In the genomic region with DNA sequence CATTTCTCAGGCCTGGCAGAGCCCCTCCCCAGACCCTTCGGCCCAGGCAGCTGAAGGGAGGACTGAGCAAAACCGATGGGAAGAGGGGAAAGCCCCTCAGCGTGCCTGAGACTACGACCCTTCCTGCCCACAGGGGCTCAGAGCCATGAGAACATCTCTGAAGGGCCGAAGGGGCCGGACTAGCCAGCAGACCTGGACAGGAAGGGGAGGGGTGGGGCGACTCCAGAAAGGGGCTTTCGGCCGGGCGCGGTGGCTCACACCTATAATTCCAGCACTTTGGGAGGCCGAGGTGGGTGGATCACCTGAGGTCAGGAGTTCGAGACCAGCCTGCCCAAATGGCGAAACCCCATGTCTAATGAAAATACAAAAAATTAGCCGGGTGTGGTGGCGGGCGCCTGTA, we compare ENCODE assay signal across 16 cellular contexts.
DNase-seq lines count a peak whose midpoint lies in the region; ATAC-seq and TF ChIP-seq lines count a peak whose summit lies in the region.
"Had no signal": no experiment of that assay in that cellular context is flagged by ENCODE, and none has a peak within 500 bp of the region (broad histone marks: within the 10 kb centered on the region; RNA-seq: fewer than 3 reads in every experiment).

No MANE protein-coding gene starts in this region.

- peaks cover 5% of the 10 kb centered on the region for H3K36me3 Mint-ChIP-seq in natural killer cell treated with Interleukin-12 subunit alpha and Interleukin-12 subunit beta and Interleukin-15 and Interleukin-18, amount 100 ng/mL, for 72 hours
- H3K36me3 Mint-ChIP-seq in natural killer cell = no peaks in the 10 kb centered on the region
- H3K36me3 Mint-ChIP-seq: CD4-positive, alpha-beta memory T cell had no signal

- no peak overlapping the region for H3K4me3 ChIP-seq in left lung
- no peak overlapping the region for H3K4me3 ChIP-seq in aorta (ENCODE audit: low read length in 2 of 2)
- H3K4me3 ChIP-seq: GM23338 had no signal

- peaks cover 6% of the 10 kb centered on the region for H3K9me3 Mint-ChIP-seq in natural killer cell treated with Interleukin-12 subunit alpha and Interleukin-12 subunit beta and Interleukin-15 and Interleukin-18, amount 100 ng/mL, for 72 hours
- H3K9me3 Mint-ChIP-seq in natural killer cell = peaks cover 0 to 3% of the 10 kb centered on the region in 2 donors
- H3K9me3 Mint-ChIP-seq: GM23338 had no signal

- H3K27ac Mint-ChIP-seq in natural killer cell treated with Interleukin-12 subunit alpha and Interleukin-12 subunit beta and Interleukin-15 and Interleukin-18, amount 100 ng/mL, for 72 hours = no peak overlapping the region
- H3K27ac Mint-ChIP-seq in natural killer cell = no peak overlapping the region
- H3K27ac Mint-ChIP-seq: B cell; CD4-positive, alpha-beta memory T cell; GM23338 had no signal

- H3K4me3 Mint-ChIP-seq in natural killer cell treated with Interleukin-12 subunit alpha and Interleukin-12 subunit beta and Interleukin-15 and Interleukin-18, amount 100 ng/mL, for 72 hours = no peak overlapping the region
- H3K4me3 Mint-ChIP-seq in natural killer cell = no peak overlapping the region
- H3K4me3 Mint-ChIP-seq: B cell; CD4-positive, alpha-beta memory T cell; GM23338 had no signal

- H3K4me1 ChIP-seq in left lung (peaks cover 0 to 3% of the 10 kb centered on the region in 2 donors), aorta (ENCODE audit: control insufficient read depth in 1 of 2, insufficient read depth in 2 of 2, low read length in 2 of 2) (no peaks in the 10 kb centered on the region)

- intact Hi-C loops in natural killer cell (cut with micrococcal nuclease) = no loop called here
- intact Hi-C loops in left lung (cut with DNase I) = no loop called here
- intact Hi-C loops in sciatic nerve (cut with DNase I) = no loop called here
- intact Hi-C loops in aorta (cut with DNase I) = no loop called here

- H3K36me3 ChIP-seq in left lung = no peaks in the 10 kb centered on the region
- no peaks in the 10 kb centered on the region for H3K36me3 ChIP-seq in aorta (ENCODE audit: control insufficient read depth in 1 of 2, insufficient read depth in 2 of 2, low read length in 1 of 2)

- peak; percentile 26 for DNase-seq in natural killer cell treated with Interleukin-12 subunit alpha and Interleukin-12 subunit beta and Interleukin-15 and Interleukin-18, amount 100 ng/mL, for 72 hours (ENCODE audit: low spot score)
- no peak for DNase-seq in natural killer cell
- DNase-seq in left lung = peak; percentile 21 to 72
- peak; percentile 34 for DNase-seq in sciatic nerve (ENCODE audit: low spot score)
- peak; percentile 30 to 71 for DNase-seq in aorta
- no peak for DNase-seq in NCI-H774 (lab: John Stamatoyannopoulos, UW)
- no peak for DNase-seq in dedifferentiated amniotic fluid mesenchymal stem cell (ENCODE audit: extremely low spot score)
- DNase-seq in stimulated activated CD4-positive, alpha-beta T cell treated with anti-CD3 and anti-CD28 coated beads, Interleukin-15, amount 100 ng/mL, for 24 hours = no peak
- DNase-seq: C1 segment of cervical spinal cord; CD4-positive, alpha-beta memory T cell; DMS153; DMS79 treated with DMSO at 0.1 percent for 48 hours; EL; H7 had no signal

- H3K27me3 ChIP-seq in left lung (peaks cover 0 to 4% of the 10 kb centered on the region in 2 donors), aorta (ENCODE audit: control insufficient read depth in 1 of 2, insufficient read depth in 2 of 2, low read length in 1 of 2) (no peaks in the 10 kb centered on the region)

- H3K27ac ChIP-seq in left lung (no peak overlapping the region), aorta (ENCODE audit: low read depth in 1 of 2, low read length in 2 of 2) (no peak overlapping the region)

- ATAC-seq in natural killer cell treated with Interleukin-12 subunit alpha and Interleukin-12 subunit beta and Interleukin-15 and Interleukin-18, amount 100 ng/mL, for 72 hours = no peak
- no peak for ATAC-seq in natural killer cell
- no peak for ATAC-seq in left lung
- no peak for ATAC-seq in sciatic nerve
- no peak for ATAC-seq in aorta (ENCODE audit: low FRiP score)
- ATAC-seq: GM23338 had no signal

- WGBS in aorta, 2 donors = 94% methylated on average over 17 of the region's 17 CpGs

- no peaks in the 10 kb centered on the region for H3K4me1 Mint-ChIP-seq in natural killer cell treated with Interleukin-12 subunit alpha and Interleukin-12 subunit beta and Interleukin-15 and Interleukin-18, amount 100 ng/mL, for 72 hours (ENCODE audit: low read depth in 2 of 2)
- H3K4me1 Mint-ChIP-seq in natural killer cell = no peaks in the 10 kb centered on the region
- H3K4me1 Mint-ChIP-seq: CD4-positive, alpha-beta memory T cell; GM23338 had no signal

- H3K9me3 ChIP-seq in left lung = no peaks in the 10 kb centered on the region
- no peaks in the 10 kb centered on the region for H3K9me3 ChIP-seq in aorta (ENCODE audit: control insufficient read depth, low read length)

- peaks cover 0 to 4% of the 10 kb centered on the region in 2 donors for H3K27me3 Mint-ChIP-seq in natural killer cell treated with Interleukin-12 subunit alpha and Interleukin-12 subunit beta and Interleukin-15 and Interleukin-18, amount 100 ng/mL, for 72 hours
- peaks cover 0 to 8% of the 10 kb centered on the region in 2 donors for H3K27me3 Mint-ChIP-seq in natural killer cell (ENCODE audit: low read depth in 2 of 2)

- TF ChIP-seq CTCF in natural killer cell (IDR thresholded peaks at IDR 0.05) (no peak), left lung (IDR thresholded peaks at IDR 0.05) (no peak)

Comparison
In these comparisons a context has a peak if more than half of its experiments do, and no peak if none do; other contexts are left out.
1. DNase-seq: peak in natural killer cell treated with Interleukin-12 subunit alpha and Interleukin-12 subunit beta and Interleukin-15 and Interleukin-18, amount 100 ng/mL, for 72 hours (single experiment), left lung (2 of 2), sciatic nerve (single experiment) and aorta (2 of 2); none in natural killer cell (single experiment), NCI-H774 (single experiment), dedifferentiated amniotic fluid mesenchymal stem cell (single experiment) and stimulated activated CD4-positive, alpha-beta T cell treated with anti-CD3 and anti-CD28 coated beads, Interleukin-15, amount 100 ng/mL, for 24 hours (single experiment).